In the genomic region with DNA sequence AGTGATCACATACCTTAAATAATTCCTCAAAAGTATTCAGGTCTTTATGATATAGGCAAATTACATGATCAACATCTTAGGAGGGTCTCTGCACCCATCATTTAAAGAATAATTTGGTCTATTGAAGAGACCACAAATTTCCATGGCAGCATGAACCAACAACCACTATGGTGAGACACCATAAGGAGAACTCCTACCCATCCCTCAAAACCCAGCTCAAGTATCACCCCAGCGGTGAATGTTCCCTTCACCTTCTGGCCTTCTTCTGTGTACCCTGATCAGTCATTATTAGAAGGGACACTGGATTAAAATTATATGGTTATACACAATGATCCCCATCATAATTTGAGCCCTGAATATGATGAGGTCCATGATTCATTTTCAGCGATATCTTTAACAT, we compare ENCODE assay signal across 34 cellular contexts.
"Had no signal": no experiment of that assay in that cellular context is flagged by ENCODE, and none has a peak within 500 bp of the region (broad histone marks: within the 10 kb centered on the region; RNA-seq: fewer than 3 reads in every experiment).

No MANE protein-coding gene starts in this region.

- H3K4me3 ChIP-seq: MG63 had no signal

- H3K27me3 ChIP-seq: MG63 had no signal

- H3K9me3 ChIP-seq: MG63 had no signal

- H3K4me2 ChIP-seq: KMS-11 had no signal

- H3K9ac ChIP-seq: KMS-11 had no signal

- H3K27ac ChIP-seq: KMS-11 had no signal

- DNase-seq: Karpas-422, Kasumi-1, MG63, MM.1S, MV-4-11, NCI-H1048, NCI-H1092, NCI-H1092 treated with DMSO at 0.1 percent for 48 hours, NCI-H1105, NCI-H1105 treated with DMSO at 0.1 percent for 48 hours, NCI-H1417, NCI-H1417 treated with DMSO at 0.1 percent for 48 hours, NCI-H1436, NCI-H1436 treated with DMSO at 0.1 percent for 48 hours, NCI-H146, NCI-H1694, NCI-H1694 treated with DMSO at 0.1 percent for 48 hours, NCI-H187, NCI-H187 treated with DMSO at 0.1 percent for 48 hours, NCI-H1930, NCI-H2029, NCI-H2029 treated with DMSO at 0.1 percent for 48 hours, NCI-H2081, NCI-H2081 treated with DMSO at 0.1 percent for 48 hours, NCI-H2107, NCI-H2171, NCI-H2171 treated with DMSO at 0.1 percent for 48 hours, NCI-H2227 treated with DMSO at 0.1 percent for 48 hours, NCI-H226, NCI-H345, NCI-H446, NCI-H446 treated with DMSO at 0.1 percent for 48 hours, NCI-H510A had no signal

- H3K36me3 ChIP-seq: MG63 had no signal
